Comparison of ENCODE assay signal across 11 cellular contexts in genomic region chr3:156388469-156389150, GRCh38.
DNase-seq lines count a peak whose midpoint lies in the region; ATAC-seq and TF ChIP-seq lines count a peak whose summit lies in the region.
"Had no signal": no experiment of that assay in that cellular context is flagged by ENCODE, and none has a peak within 500 bp of the region (broad histone marks: within the 10 kb centered on the region; RNA-seq: fewer than 3 reads in every experiment).

No MANE protein-coding gene starts in this region.

- intact Hi-C loops in gastrocnemius medialis (cut with DNase I; ENCODE audit: low total_unique reads) = no loop called here

- no peak for TF ChIP-seq EP300 in gastroesophageal sphincter (IDR thresholded peaks at IDR 0.05)

- WGBS in gastroesophageal sphincter (ENCODE audit: low coverage in 1 of 2), 2 donors = 46 to 53% methylated on average over 3 to 6 of the region's 6 CpGs

- H3K27me3 ChIP-seq in gastroesophageal sphincter (no peaks in the 10 kb centered on the region), gastrocnemius medialis (no peaks in the 10 kb centered on the region)
- H3K27me3 ChIP-seq: pancreas had no signal

- ATAC-seq in GM19025 (IDR thresholded peaks at IDR 0.05; ENCODE audit: low read depth, unreplicated experiment) = peak; percentile 44
- peak; percentile 13 for ATAC-seq in gastroesophageal sphincter
- no peak for ATAC-seq in HG03571 (IDR thresholded peaks at IDR 0.05; ENCODE audit: unreplicated experiment)
- no peak for ATAC-seq in gastrocnemius medialis

- in situ Hi-C loops in gastrocnemius medialis (cut with MboI; ENCODE audit: low sequenced_read_pairs in 4 of 4) = no loop called here

- TF ChIP-seq CTCF in gastroesophageal sphincter (IDR thresholded peaks at IDR 0.05) = no peak
- TF ChIP-seq CTCF in gastrocnemius medialis (IDR thresholded peaks at IDR 0.05 in 4 of 5, conservative IDR thresholded peaks at IDR 0.05 in 1 of 5) = no peak

- TF ChIP-seq POLR2A in gastroesophageal sphincter (IDR thresholded peaks at IDR 0.05) = no peak
- TF ChIP-seq POLR2A in gastrocnemius medialis (IDR thresholded peaks at IDR 0.05) = no peak

- no peaks in the 10 kb centered on the region for H3K9me3 ChIP-seq in gastroesophageal sphincter
- H3K9me3 ChIP-seq in gastrocnemius medialis = no peaks in the 10 kb centered on the region
- H3K9me3 ChIP-seq: pancreas had no signal

- no peaks in the 10 kb centered on the region for H3K36me3 ChIP-seq in gastroesophageal sphincter
- no peaks in the 10 kb centered on the region for H3K36me3 ChIP-seq in gastrocnemius medialis
- H3K36me3 ChIP-seq: pancreas had no signal

- H3K27ac ChIP-seq in gastroesophageal sphincter (no peak overlapping the region), gastrocnemius medialis (no peak overlapping the region)
- H3K27ac ChIP-seq: pancreas had no signal

- H3K4me3 ChIP-seq in gastroesophageal sphincter (no peak overlapping the region), gastrocnemius medialis (no peak overlapping the region)
- H3K4me3 ChIP-seq: pancreas had no signal

- H3K4me1 ChIP-seq in gastroesophageal sphincter = peaks cover 0 to 2% (median 2%) of the 10 kb centered on the region in 3 donors
- H3K4me1 ChIP-seq in gastrocnemius medialis = no peaks in the 10 kb centered on the region
- H3K4me1 ChIP-seq: pancreas had no signal

- peak; percentile 85 for DNase-seq in AG08395 (ENCODE audit: low spot score)
- peak; percentile 25 for DNase-seq in NOMO-1 treated with DMSO at 0.1 percent for 48 hours (lab: John Stamatoyannopoulos, UW; ENCODE audit: unreplicated experiment)
- DNase-seq in NCI-H2081 treated with DMSO at 0.1 percent for 48 hours (lab: John Stamatoyannopoulos, UW) = no peak
- DNase-seq in NCI-H2029 treated with DMSO at 0.1 percent for 48 hours (lab: John Stamatoyannopoulos, UW) = no peak
- no peak for DNase-seq in gastrocnemius medialis
- DNase-seq: CD8-positive, alpha-beta memory T cell; NCI-H1417 treated with DMSO at 0.1 percent for 48 hours; pancreas had no signal

Comparison
In these comparisons a context has a peak if more than half of its experiments do, and no peak if none do; other contexts are left out.
1. DNase-seq: peak in AG08395 (single experiment) and NOMO-1 treated with DMSO at 0.1 percent for 48 hours (single experiment); none in NCI-H2081 treated with DMSO at 0.1 percent for 48 hours (single experiment), NCI-H2029 treated with DMSO at 0.1 percent for 48 hours (single experiment) and gastrocnemius medialis (0 of 2).
2. ATAC-seq: peak in GM19025 (single experiment) and gastroesophageal sphincter (single experiment); none in HG03571 (single experiment) and gastrocnemius medialis (0 of 2).